ENCODE assay signal across 10 cellular contexts in genomic region chr22:30270841-30271240, GRCh38. TPM values are rescaled to one million over a fixed set of nuclear protein-coding genes. Genes with fewer than 3 reads are reported as not detected.
A peak's percentile ranks its signal among the peaks of the same experiment; 100 is the strongest.
DNase-seq lines count a peak whose midpoint lies in the region; ATAC-seq and TF ChIP-seq lines count a peak whose summit lies in the region.
"Had no signal": no experiment of that assay in that cellular context is flagged by ENCODE, and none has a peak within 500 bp of the region (broad histone marks: within the 10 kb centered on the region; RNA-seq: fewer than 3 reads in every experiment).

No MANE protein-coding gene starts in this region.

- DNase-seq in M059J (ENCODE audit: low read depth): peak; percentile 47
- DNase-seq in body of pancreas: peak in 2 of 4 donors; percentile 35 to 85
- DNase-seq in GOT3 (lab: John Stamatoyannopoulos, UW): no peak
- no peak for DNase-seq in CD8-positive, alpha-beta T cell
- no peak for DNase-seq in H9
- DNase-seq in HK-2 (ENCODE audit: unreplicated experiment): no peak
- DNase-seq: SHP77, uterus had no signal

- no peak overlapping the region for H2BK5ac ChIP-seq in H9 (ENCODE audit: insufficient read length, low read length)

- H3K27me3 Mint-ChIP-seq in CD8-positive, alpha-beta T cell (ENCODE audit: low read depth): no peaks in the 10 kb centered on the region
- H3K27me3 Mint-ChIP-seq in H9 (ENCODE audit: low read depth): peaks cover 5% of the 10 kb centered on the region

- H4K8ac ChIP-seq in H9 (replicated peaks; ENCODE audit: insufficient read length, low read depth, low read length): no peak overlapping the region

- no peaks in the 10 kb centered on the region for H3K9me3 Mint-ChIP-seq in CD8-positive, alpha-beta T cell
- H3K9me3 Mint-ChIP-seq in H9: no peaks in the 10 kb centered on the region

- TF ChIP-seq POLR2A in body of pancreas (IDR thresholded peaks at IDR 0.05): peak in 2 of 3 donors; percentile 8 to 38

- H3K4ac ChIP-seq in H9 (ENCODE audit: low read depth, low read length): no peak overlapping the region

- H3K36me3 ChIP-seq in body of pancreas (replicated peaks in 1 of 2; ENCODE audit: insufficient read depth in 1 of 2, low read depth in 2 of 2) (no peaks in the 10 kb centered on the region), subcutaneous abdominal adipose tissue (ENCODE audit: control insufficient read depth in 5 of 5, insufficient read depth in 5 of 5, low read length in 5 of 5) (no peaks in the 10 kb centered on the region)
- no peaks in the 10 kb centered on the region for H3K36me3 ChIP-seq in CD8-positive, alpha-beta T cell (ENCODE audit: insufficient read depth, low read length)
- H3K36me3 ChIP-seq: uterus had no signal

- H3K4me2 ChIP-seq in H9 (ENCODE audit: insufficient read depth, insufficient read length, low read length): no peak overlapping the region

- H3K9ac ChIP-seq in subcutaneous abdominal adipose tissue (ENCODE audit: low read length in 5 of 5): peak overlapping the region in 2 of 5 donors; percentile 32 to 38
- no peak overlapping the region for H3K9ac ChIP-seq in H9 (ENCODE audit: extremely low read depth, insufficient read length, low read length)

- H3K36me3 Mint-ChIP-seq in CD8-positive, alpha-beta T cell: peaks cover 29% of the 10 kb centered on the region
- H3K36me3 Mint-ChIP-seq in H9 (ENCODE audit: insufficient read depth in 1 of 3, low read depth in 3 of 3): no peaks in the 10 kb centered on the region

- H2BK12ac ChIP-seq in H9 (ENCODE audit: insufficient read length, low read depth, low read length): no peak overlapping the region

- H2AK5ac ChIP-seq in H9 (ENCODE audit: insufficient read length, low read length): no peak overlapping the region

- CTCF ChIA-PET in CD8-positive, alpha-beta T cell (lab: Charles Lee): interaction anchor here (0.9 to 1.4 kb wide), 2 partner anchors 116 to 162 kb away, joined by 3 read pairs; partner anchors contain the start of gene RNF215

- peak overlapping the region in 1 of 4 donors; percentile 55 for H3K27ac ChIP-seq in body of pancreas
- peak overlapping the region; percentile 80 for H3K27ac ChIP-seq in layer of hippocampus (ENCODE audit: low read depth, low read length)
- peak overlapping the region; percentile 58 for H3K27ac ChIP-seq in subcutaneous abdominal adipose tissue (ENCODE audit: low read depth, low read length)
- no peak overlapping the region for H3K27ac ChIP-seq in CD8-positive, alpha-beta T cell (ENCODE audit: low read depth, low read length)
- no peak overlapping the region for H3K27ac ChIP-seq in H9 (ENCODE audit: insufficient read length, low read depth, low read length)
- H3K27ac ChIP-seq: uterus had no signal

- no peak overlapping the region for H3K18ac ChIP-seq in H9 (ENCODE audit: insufficient read length, low read depth, low read length)

- H3K4me1 Mint-ChIP-seq in CD8-positive, alpha-beta T cell (ENCODE audit: low read depth): peaks cover 35% of the 10 kb centered on the region
- peaks cover 4 to 11% of the 10 kb centered on the region in 2 experiments for H3K4me1 Mint-ChIP-seq in H9

- H2BK120ac ChIP-seq in H9 (ENCODE audit: low read depth, low read length, poor library complexity, severe bottlenecking): no peak overlapping the region

- H3K9me3 ChIP-seq in body of pancreas (no peaks in the 10 kb centered on the region), subcutaneous abdominal adipose tissue (ENCODE audit: control insufficient read depth in 5 of 5, low read length in 5 of 5) (no peaks in the 10 kb centered on the region), H9 (ENCODE audit: control insufficient read depth, low read depth, low read length) (no peaks in the 10 kb centered on the region)
- no peaks in the 10 kb centered on the region for H3K9me3 ChIP-seq in CD8-positive, alpha-beta T cell (ENCODE audit: low read length)
- H3K9me3 ChIP-seq: uterus had no signal

- H4K20me1 ChIP-seq in H9 (ENCODE audit: control insufficient read depth, insufficient read depth, insufficient read length): no peaks in the 10 kb centered on the region

- 61 to 78% methylated on average over 14 to 16 of the region's 16 CpGs for WGBS in body of pancreas, 2 donors
- no CpG with 5 or more reads among the region's 16 CpGs for WGBS in H9 (ENCODE audit: extremely low coverage, insufficient read length, low lambda C conversion rate)

- TF ChIP-seq CTCF in body of pancreas (IDR thresholded peaks at IDR 0.05) (no peak), H9 (conservative IDR thresholded peaks at IDR 0.05) (no peak)
- no peak for TF ChIP-seq CTCF in CD8-positive, alpha-beta T cell (IDR thresholded peaks at IDR 0.05)

- no peak overlapping the region for H4K91ac ChIP-seq in H9 (ENCODE audit: insufficient read length, low read depth, low read length)

- H3K27me3 ChIP-seq in body of pancreas: no peaks in the 10 kb centered on the region
- no peaks in the 10 kb centered on the region for H3K27me3 ChIP-seq in layer of hippocampus (ENCODE audit: control insufficient read depth, insufficient read depth, low read length)
- peaks cover 0 to 3% (median 0%) of the 10 kb centered on the region in 5 donors for H3K27me3 ChIP-seq in subcutaneous abdominal adipose tissue (ENCODE audit: control insufficient read depth in 5 of 5, insufficient read depth in 4 of 5, low read length in 5 of 5)
- H3K27me3 ChIP-seq in CD8-positive, alpha-beta T cell (ENCODE audit: insufficient read depth, low read length): no peaks in the 10 kb centered on the region
- no peaks in the 10 kb centered on the region for H3K27me3 ChIP-seq in H9 (ENCODE audit: insufficient read depth, low read length)
- H3K27me3 ChIP-seq: uterus had no signal

- no peaks in the 10 kb centered on the region for H3K79me2 ChIP-seq in H9 (ENCODE audit: insufficient read depth, low read length)

- H2BK15ac ChIP-seq in H9 (ENCODE audit: low read depth, low read length): no peak overlapping the region

- no peak overlapping the region for H2BK20ac ChIP-seq in H9 (ENCODE audit: low read depth, low read length, poor library complexity, severe bottlenecking)

- no peak overlapping the region for H4K5ac ChIP-seq in H9 (ENCODE audit: insufficient read length, low read depth, low read length)

- H2AFZ ChIP-seq in H9 (ENCODE audit: low read length): no peak overlapping the region

- no peaks in the 10 kb centered on the region for H3K23me2 ChIP-seq in H9 (ENCODE audit: insufficient read length, low read depth, low read length, poor library complexity, severe bottlenecking)

- no peak overlapping the region; the same call in 1 of the 2 replicates for H3K14ac ChIP-seq in H9 (ENCODE audit: insufficient read depth, low read length)

- intact Hi-C loops in body of pancreas (cut with DNase I): no loop called here
- intact Hi-C loops in CD8-positive, alpha-beta T cell (cut with DNase I, micrococcal nuclease): no loop called here

- H3K4me1 ChIP-seq in body of pancreas: no peaks in the 10 kb centered on the region
- peaks cover 3 to 56% (median 29%) of the 10 kb centered on the region in 5 donors for H3K4me1 ChIP-seq in subcutaneous abdominal adipose tissue (ENCODE audit: control insufficient read depth in 5 of 5, insufficient read depth in 5 of 5, low read length in 5 of 5)
- H3K4me1 ChIP-seq in CD8-positive, alpha-beta T cell (ENCODE audit: insufficient read depth, low read length): peaks cover 21% of the 10 kb centered on the region
- no peaks in the 10 kb centered on the region for H3K4me1 ChIP-seq in H9 (ENCODE audit: insufficient read depth, low read length)
- H3K4me1 ChIP-seq: uterus had no signal

- no peak for ATAC-seq in body of pancreas
- ATAC-seq in CD8-positive, alpha-beta T cell: no peak

- H3K23ac ChIP-seq in H9 (ENCODE audit: insufficient read length, low read depth, low read length): no peak overlapping the region

- POLR2A ChIA-PET in CD8-positive, alpha-beta T cell (lab: Charles Lee): interaction anchor here (1.3 kb wide), 1 partner anchor 12 kb away, joined by 3 read pairs; no protein-coding TSS in a partner anchor

- H3K27ac Mint-ChIP-seq in CD8-positive, alpha-beta T cell: no peak overlapping the region
- H3K27ac Mint-ChIP-seq in H9: peak overlapping the region in 1 of 3 experiments; percentile 81; a peak in 2 of 7 replicates

- H3K4me3 Mint-ChIP-seq in CD8-positive, alpha-beta T cell: no peak overlapping the region
- H3K4me3 Mint-ChIP-seq in H9: no peak overlapping the region

- no peak overlapping the region for H3T11ph ChIP-seq in H9 (ENCODE audit: low read length)

- no peak overlapping the region for H3K56ac ChIP-seq in H9 (ENCODE audit: insufficient read length, low read depth, low read length)

- H3K79me1 ChIP-seq in H9 (ENCODE audit: insufficient read depth, low read depth, low read length, poor library complexity, severe bottlenecking): no peaks in the 10 kb centered on the region

- H3K4me3 ChIP-seq in body of pancreas (no peak overlapping the region), subcutaneous abdominal adipose tissue (ENCODE audit: low read depth in 1 of 5, low read length in 5 of 5) (no peak overlapping the region)
- H3K4me3 ChIP-seq in CD8-positive, alpha-beta T cell (ENCODE audit: low read depth, low read length): no peak overlapping the region
- H3K4me3 ChIP-seq: uterus had no signal

RNA-seq across cellular contexts. Expression of gene OSM, which starts 4.2 kb away (rescaled TPM):
- total RNA-seq in M059J (2014; rRNA removed; shearing (Covaris generic)): not detected in 2 replicates
- not detected for total RNA-seq in body of pancreas
- total RNA-seq in CD8-positive, alpha-beta T cell: 10 to 100 TPM; 26.1 to 26.5 TPM
- not detected in 2 replicates for total RNA-seq in H9 (2021)

RNA-seq across cellular contexts. Expression of gene CASTOR1, which starts 18.5 kb away (rescaled TPM):
- 2.8 and 4.5 TPM in 2 replicates for total RNA-seq in M059J (2014; rRNA removed; shearing (Covaris generic))
- total RNA-seq in body of pancreas: 10 to 100 TPM in 1 of 2 donors, 1 to 10 TPM in 1; 4.2 to 21.4 TPM
- total RNA-seq in CD8-positive, alpha-beta T cell: 10 to 100 TPM; 17.2 to 21.9 TPM
- 8.8 and 11.0 TPM in 2 replicates for total RNA-seq in H9 (2021)

RNA-seq across cellular contexts. Expression of gene LIF, which starts 24.3 kb away (rescaled TPM):
- total RNA-seq in M059J (2014; rRNA removed; shearing (Covaris generic)): 7.5 and 9.9 TPM in 2 replicates
- 1 to 10 TPM in 1 of 2 donors, under 1 TPM in 1; 0.52 to 1.3 TPM for total RNA-seq in body of pancreas
- under 1 TPM; 0.30 to 0.42 TPM for total RNA-seq in CD8-positive, alpha-beta T cell
- 4.3 and 6.1 TPM in 2 replicates for total RNA-seq in H9 (2021)

RNA-seq across cellular contexts. Expression of gene TBC1D10A, which starts 55.9 kb away (rescaled TPM):
- 13.5 and 20.9 TPM in 2 replicates for total RNA-seq in M059J (2014; rRNA removed; shearing (Covaris generic))
- total RNA-seq in body of pancreas: 10 to 100 TPM in 1 of 2 donors, 1 to 10 TPM in 1; 4.3 to 15.0 TPM
- 10 to 100 TPM; 77.5 to 87.3 TPM for total RNA-seq in CD8-positive, alpha-beta T cell
- total RNA-seq in H9 (2021): 8.2 and 8.4 TPM in 2 replicates

Comparison
In these comparisons a context has a peak if more than half of its experiments do, and no peak if none do; other contexts are left out.
1. H3K27ac ChIP-seq: peak in layer of hippocampus (single experiment) and subcutaneous abdominal adipose tissue (single experiment); none in CD8-positive, alpha-beta T cell (single experiment) and H9 (single experiment).
2. RNA of gene OSM, which starts 4.2 kb away (total RNA-seq): 26.1 to 26.5 TPM in CD8-positive, alpha-beta T cell; not detected in M059J, not detected in body of pancreas and not detected in H9; every median in the first group is over 10 times any median in the second.